In genomic region chr20:51221791-51222408, GRCh38 we compare ENCODE assay signal across 10 cellular contexts.
DNase-seq lines count a peak whose midpoint lies in the region; TF ChIP-seq lines count a peak whose summit lies in the region.
"Had no signal": no experiment of that assay in that cellular context is flagged by ENCODE, and none has a peak within 500 bp of the region (broad histone marks: within the 10 kb centered on the region; RNA-seq: fewer than 3 reads in every experiment).

No MANE protein-coding gene starts in this region.

- H3K23ac ChIP-seq in mesenchymal stem cell (ENCODE audit: low read length in 2 of 2) = no peak overlapping the region

- no peak overlapping the region for H2BK5ac ChIP-seq in mesenchymal stem cell (ENCODE audit: low read depth, low read length, poor library complexity, severe bottlenecking)

- no peaks in the 10 kb centered on the region for H3K36me3 ChIP-seq in mesenchymal stem cell (ENCODE audit: control insufficient read depth in 1 of 2, insufficient read depth in 2 of 2, low read depth in 1 of 2, low read length in 2 of 2)
- H3K36me3 ChIP-seq in testis (ENCODE audit: low read depth, missing control alignments) = no peaks in the 10 kb centered on the region
- no peaks in the 10 kb centered on the region for H3K36me3 ChIP-seq in stomach

- H3K4me2 ChIP-seq in mesenchymal stem cell (ENCODE audit: low read length, poor library complexity, severe bottlenecking) = no peak overlapping the region

- H4K91ac ChIP-seq in mesenchymal stem cell (ENCODE audit: low read length) = no peak overlapping the region

- peak overlapping the region; percentile 49 for H3K27ac ChIP-seq in C4-2B
- no peak overlapping the region for H3K27ac ChIP-seq in mesenchymal stem cell (ENCODE audit: low read length, poor library complexity, severe bottlenecking)
- no peak overlapping the region for H3K27ac ChIP-seq in testis
- H3K27ac ChIP-seq in stomach = no peak overlapping the region

- H3K27me3 ChIP-seq in mesenchymal stem cell (ENCODE audit: control insufficient read depth in 1 of 2, insufficient read depth in 1 of 2, low read length in 2 of 2) = peaks cover 38 to 73% of the 10 kb centered on the region in 2 experiments
- H3K27me3 ChIP-seq in testis = no peaks in the 10 kb centered on the region
- H3K27me3 ChIP-seq in stomach = peaks cover 0 to 56% (median 33%) of the 10 kb centered on the region in 3 donors

- TF ChIP-seq CTCF in C4-2B (conservative IDR thresholded peaks at IDR 0.05) = no peak
- TF ChIP-seq CTCF in cardiac fibroblast (IDR thresholded peaks at IDR 0.05; ENCODE audit: low read depth, low read length) = no peak
- TF ChIP-seq CTCF in testis (IDR thresholded peaks at IDR 0.05) = no peak
- no peak for TF ChIP-seq CTCF in stomach (IDR thresholded peaks at IDR 0.05)

- TF ChIP-seq POLR2A in testis (IDR thresholded peaks at IDR 0.05) (no peak), stomach (IDR thresholded peaks at IDR 0.05) (no peak)

- no peak overlapping the region for H2AFZ ChIP-seq in mesenchymal stem cell (ENCODE audit: low read depth, low read length)

- H3K18ac ChIP-seq in mesenchymal stem cell (ENCODE audit: low read depth in 1 of 2, low read length in 2 of 2) = no peak overlapping the region

- intact Hi-C loops in testis (cut with DNase I; ENCODE audit: low total_unique reads) (no loop called here), stomach (cut with DNase I; ENCODE audit: low total_unique reads) (no loop called here)

- in situ Hi-C loops in KBM-7 (cut with MboI; ENCODE audit: low pct_unique_long_range_greater_than_20kb, low sequenced_read_pairs) = no loop called here

- no peaks in the 10 kb centered on the region for H3K79me1 ChIP-seq in mesenchymal stem cell (replicated peaks; ENCODE audit: low read length, poor library complexity, severe bottlenecking)

- H3K4ac ChIP-seq in mesenchymal stem cell (ENCODE audit: low read depth in 1 of 2, low read length in 2 of 2) = no peak overlapping the region

- no peak overlapping the region for H2BK12ac ChIP-seq in mesenchymal stem cell (ENCODE audit: low read length in 2 of 2)

- H3K4me3 ChIP-seq in cardiac fibroblast (replicated peaks in 1 of 2; ENCODE audit: low read depth in 2 of 2, low read length in 2 of 2) (peak overlapping the region in 1 of 2 donors; percentile 48), mesenchymal stem cell (ENCODE audit: insufficient read depth in 1 of 2, low read depth in 1 of 2, low read length in 2 of 2) (no peak overlapping the region), testis (no peak overlapping the region), stomach (no peak overlapping the region)

- no peak overlapping the region for H2AK5ac ChIP-seq in mesenchymal stem cell (ENCODE audit: low read length, severe bottlenecking)

- H4K8ac ChIP-seq in mesenchymal stem cell (ENCODE audit: low read length) = peak overlapping the region; percentile 55

- H2BK15ac ChIP-seq in mesenchymal stem cell (ENCODE audit: low read depth, poor library complexity, severe bottlenecking) = no peak overlapping the region

- no peak overlapping the region for H2BK120ac ChIP-seq in mesenchymal stem cell (ENCODE audit: low read depth, low read length)

- WGBS in mesenchymal stem cell = 26% methylated on average over 15 of the region's 15 CpGs
- WGBS in testis, 2 donors = 44 to 54% methylated on average over 13 to 15 of the region's 15 CpGs
- 10 to 21% (median 15%) methylated on average over 14 to 15 of the region's 15 CpGs for WGBS in stomach, 5 donors

- TF ChIP-seq EP300 in stomach (IDR thresholded peaks at IDR 0.05) = no peak

- DNase-seq in LoVo (ENCODE audit: low spot score) (peak; percentile 56), cardiac fibroblast (ENCODE audit: low read depth in 2 of 2) (peak; percentile 55 to 83), mesenchymal stem cell (peak; percentile 24), KBM-7 (no peak), D341Med (ENCODE audit: low spot score) (no peak), testis (no peak), stomach (no peak)
- DNase-seq: activated B cell treated with CpG ODN at 0.5 μM for 24 hours, NCI-H1694 had no signal

- no peak overlapping the region for H3K14ac ChIP-seq in mesenchymal stem cell (ENCODE audit: low read length in 2 of 2)

- H3K4me1 ChIP-seq in mesenchymal stem cell (ENCODE audit: control insufficient read depth, insufficient read depth, low read depth, low read length) (peaks cover 2% of the 10 kb centered on the region), testis (no peaks in the 10 kb centered on the region), stomach (no peaks in the 10 kb centered on the region)

- H3K9ac ChIP-seq in mesenchymal stem cell (ENCODE audit: low read length) = peak overlapping the region; percentile 54

- H3K9me3 ChIP-seq in mesenchymal stem cell (ENCODE audit: control insufficient read depth, low read length) = peaks cover 9% of the 10 kb centered on the region
- H3K9me3 ChIP-seq in testis = no peaks in the 10 kb centered on the region
- H3K9me3 ChIP-seq in stomach = peaks cover 0 to 15% (median 12%) of the 10 kb centered on the region in 4 donors

Comparison
In these comparisons a context has a peak if more than half of its experiments do, and no peak if none do; other contexts are left out.
1. DNase-seq: peak in LoVo (single experiment), cardiac fibroblast (2 of 2) and mesenchymal stem cell (single experiment); none in KBM-7 (single experiment), D341Med (single experiment), testis (single experiment) and stomach (single experiment).